16 cellular contexts compared by ENCODE assay signal in the genomic region with DNA sequence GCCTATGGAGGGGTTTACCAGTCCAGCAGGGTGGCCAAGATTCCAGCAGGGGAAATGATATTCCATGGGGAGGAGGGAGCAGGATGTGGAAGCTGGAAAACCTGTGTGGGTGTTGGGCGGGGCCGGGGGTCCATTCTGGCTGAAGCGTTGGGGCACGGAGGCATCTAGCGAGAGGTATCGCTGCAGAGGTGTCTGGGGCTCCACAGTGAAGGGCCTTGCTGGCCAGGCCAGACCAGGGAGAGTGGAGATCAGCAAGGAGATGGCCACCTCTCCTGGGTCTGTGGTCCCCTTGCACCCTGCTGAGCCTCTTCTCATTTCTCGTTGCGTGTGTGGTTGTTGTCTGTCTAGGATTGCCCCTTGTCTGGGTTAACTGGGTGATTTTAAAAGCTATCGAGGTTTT. TPM values are rescaled to one million over a fixed set of nuclear protein-coding genes. Genes with fewer than 3 reads are reported as not detected.
DNase-seq lines count a peak whose midpoint lies in the region; FAIRE-seq and TF ChIP-seq lines count a peak whose summit lies in the region.
"Had no signal": no experiment of that assay in that cellular context is flagged by ENCODE, and none has a peak within 500 bp of the region (broad histone marks: within the 10 kb centered on the region; RNA-seq: fewer than 3 reads in every experiment).

No MANE protein-coding gene starts in this region.

- no peak overlapping the region for H2BK5ac ChIP-seq in trophoblast cell (ENCODE audit: low read depth, low read length, poor library complexity)

- H3K4ac ChIP-seq in trophoblast cell (ENCODE audit: low read depth, low read length), result no peak overlapping the region

- TF ChIP-seq CTCF in C4-2B (conservative IDR thresholded peaks at IDR 0.05) (no peak), VCaP (conservative IDR thresholded peaks at IDR 0.05) (no peak), kidney (IDR thresholded peaks at IDR 0.05; ENCODE audit: borderline replicate concordance, extremely low read depth, insufficient read depth) (no peak)

- peaks cover 11 to 12% of the 10 kb centered on the region in 2 donors for H3K36me3 Mint-ChIP-seq in CD4-positive, alpha-beta memory T cell

- no peak overlapping the region for H3K18ac ChIP-seq in trophoblast cell (ENCODE audit: low read length)

- CTCF ChIA-PET in CD4-positive, alpha-beta memory T cell (lab: Charles Lee; ENCODE audit: partially characterized antibody), result no interaction called here

- H3K4me3 Mint-ChIP-seq in CD4-positive, alpha-beta memory T cell, result peak overlapping the region in 1 of 8 donors; percentile 53
- H3K4me3 Mint-ChIP-seq: CD8-positive, alpha-beta T cell had no signal

- H2AFZ ChIP-seq in trophoblast cell (ENCODE audit: insufficient read depth, low read length, poor library complexity), result no peak overlapping the region

- no peak for FAIRE-seq in kidney (lab: Jason Lieb, UNC)
- FAIRE-seq: TTC549 had no signal

- H3K9me3 ChIP-seq in kidney (ENCODE audit: control insufficient read depth in 1 of 2, low read length in 2 of 2) (no peaks in the 10 kb centered on the region), trophoblast cell (ENCODE audit: insufficient read depth, low read depth, low read length) (peaks cover 2% of the 10 kb centered on the region)
- no peaks in the 10 kb centered on the region for H3K9me3 ChIP-seq in CD4-positive, alpha-beta memory T cell (ENCODE audit: control insufficient read depth in 1 of 2, low read length in 2 of 2)
- H3K9me3 ChIP-seq: tibial artery had no signal

- H3K27me3 Mint-ChIP-seq in CD4-positive, alpha-beta memory T cell, result no peaks in the 10 kb centered on the region
- H3K27me3 Mint-ChIP-seq: naive thymus-derived CD4-positive, alpha-beta T cell had no signal

- peaks cover 0 to 4% (median 0%) of the 10 kb centered on the region in 8 donors for H3K9me3 Mint-ChIP-seq in CD4-positive, alpha-beta memory T cell
- H3K9me3 Mint-ChIP-seq: CD8-positive, alpha-beta T cell had no signal

- H2AK5ac ChIP-seq in trophoblast cell (ENCODE audit: low read length), result no peak overlapping the region

- H3K27ac ChIP-seq in C4-2B (peak overlapping the region; percentile 93), VCaP (peak overlapping the region; percentile 98), kidney (ENCODE audit: low read depth in 2 of 2, low read length in 2 of 2) (peak overlapping the region; percentile 79 to 80), trophoblast cell (ENCODE audit: low read depth, low read length) (no peak overlapping the region)
- H3K27ac ChIP-seq in CD4-positive, alpha-beta memory T cell (ENCODE audit: low read depth, low read length), result no peak overlapping the region
- H3K27ac ChIP-seq: tibial artery had no signal

- H3K36me3 ChIP-seq in kidney (ENCODE audit: control insufficient read depth in 1 of 2, insufficient read depth in 2 of 2, low read length in 2 of 2), result no peaks in the 10 kb centered on the region
- H3K36me3 ChIP-seq in trophoblast cell (ENCODE audit: control insufficient read depth in 1 of 2, insufficient read depth in 2 of 2, low read length in 2 of 2), result no peaks in the 10 kb centered on the region
- no peaks in the 10 kb centered on the region for H3K36me3 ChIP-seq in CD4-positive, alpha-beta memory T cell (ENCODE audit: insufficient read depth, low read length)
- H3K36me3 ChIP-seq: tibial artery had no signal

- H3K23ac ChIP-seq in trophoblast cell (ENCODE audit: low read length), result no peak overlapping the region

- no peaks in the 10 kb centered on the region for H3K79me2 ChIP-seq in trophoblast cell (ENCODE audit: control insufficient read depth, insufficient read depth, low read length, poor library complexity)

- POLR2A ChIA-PET in CD4-positive, alpha-beta memory T cell (lab: Charles Lee; ENCODE audit: partially characterized antibody), result no interaction called here

- H3K4me1 ChIP-seq in kidney (ENCODE audit: control insufficient read depth in 1 of 2, insufficient read depth in 1 of 2, low read depth in 1 of 2, low read length in 2 of 2), result peaks cover 29 to 48% of the 10 kb centered on the region in 2 donors
- peaks cover 0 to 4% of the 10 kb centered on the region in 2 experiments for H3K4me1 ChIP-seq in trophoblast cell (ENCODE audit: control insufficient read depth in 1 of 2, insufficient read depth in 2 of 2, low read length in 2 of 2)
- peaks cover 16% of the 10 kb centered on the region for H3K4me1 ChIP-seq in CD4-positive, alpha-beta memory T cell (ENCODE audit: insufficient read depth, low read length)

- H2BK120ac ChIP-seq in trophoblast cell (ENCODE audit: insufficient read depth, low read length, poor library complexity), result no peak overlapping the region

- peaks cover 36 to 77% (median 49%) of the 10 kb centered on the region in 4 donors for H3K4me1 Mint-ChIP-seq in CD4-positive, alpha-beta memory T cell

- DNase-seq in kidney (no peak), trophoblast cell (no peak), activated T-cell treated with anti-CD3 and anti-CD28 coated beads for 4 hours (no peak)
- no peak for DNase-seq in central memory CD4-positive, alpha-beta T cell
- DNase-seq in activated naive CD4-positive, alpha-beta T cell (lab: John Stamatoyannopoulos, UW), result no peak
- DNase-seq in CD4-positive, alpha-beta memory T cell, result no peak
- DNase-seq: activated CD4-positive, alpha-beta T cell treated with anti-CD3 and anti-CD28 coated beads for 48 hours; activated effector memory CD4-positive, alpha-beta T cell treated with anti-CD3 and anti-CD28 coated beads, Interleukin-2, amount 50 U/mL, for 16 hours; anterior cingulate cortex; CD8-positive, alpha-beta T cell; DND-41; naive thymus-derived CD4-positive, alpha-beta T cell had no signal

- no peak overlapping the region for H4K8ac ChIP-seq in trophoblast cell (ENCODE audit: low read depth, low read length)

- no peak overlapping the region for H2BK12ac ChIP-seq in trophoblast cell (ENCODE audit: low read length)

- H3K9ac ChIP-seq in kidney (ENCODE audit: low read length in 2 of 2) (peak overlapping the region in 1 of 2 donors; percentile 59), trophoblast cell (ENCODE audit: low read length) (no peak overlapping the region)

- no peaks in the 10 kb centered on the region for H3K27me3 ChIP-seq in trophoblast cell (ENCODE audit: insufficient read depth, low read length)
- H3K27me3 ChIP-seq in CD4-positive, alpha-beta memory T cell (ENCODE audit: insufficient read depth, low read length), result no peaks in the 10 kb centered on the region
- H3K27me3 ChIP-seq: tibial artery had no signal

- no CpG with 5 or more reads among the region's 9 CpGs for WGBS in trophoblast cell (ENCODE audit: extremely low coverage, insufficient coverage, insufficient read length)

- no peak overlapping the region for H4K12ac ChIP-seq in trophoblast cell (ENCODE audit: low read depth, low read length)

- H3K14ac ChIP-seq in trophoblast cell (ENCODE audit: low read length), result no peak overlapping the region

- H3K27ac Mint-ChIP-seq in CD4-positive, alpha-beta memory T cell, result peak overlapping the region in 2 of 7 donors; percentile 15 to 57
- H3K27ac Mint-ChIP-seq: CD8-positive, alpha-beta T cell had no signal

- no peak overlapping the region for H4K91ac ChIP-seq in trophoblast cell (ENCODE audit: low read depth, low read length)

- no peaks in the 10 kb centered on the region for H3K79me1 ChIP-seq in trophoblast cell (ENCODE audit: low read length)

- intact Hi-C loops in kidney (cut with DNase I), result no loop called here
- intact Hi-C loops in CD4-positive, alpha-beta memory T cell (cut with micrococcal nuclease), result no loop called here

- no peak overlapping the region for H3K4me2 ChIP-seq in trophoblast cell (ENCODE audit: low read length)

- H3K4me3 ChIP-seq in kidney (ENCODE audit: low read length in 2 of 2), result peak overlapping the region in 1 of 2 donors; percentile 12
- peak overlapping the region; percentile 28 for H3K4me3 ChIP-seq in trophoblast cell (ENCODE audit: low read depth, low read length)
- H3K4me3 ChIP-seq in CD4-positive, alpha-beta memory T cell (ENCODE audit: low read length in 2 of 2), result no peak overlapping the region
- H3K4me3 ChIP-seq: tibial artery had no signal

RNA-seq across cellular contexts. Expression of a gene that starts 6.2 kb away (rescaled TPM):
- total RNA-seq in kidney, result 29.4 TPM
- 44.1 TPM for polyA plus RNA-seq in kidney (ENCODE audit: insufficient read depth, low read depth, low replicate concordance)
- 4.5 TPM in 2 replicates for polyA plus RNA-seq in trophoblast cell (2013)
- 10 to 100 TPM; 69.2 to 70.7 TPM for total RNA-seq in CD4-positive, alpha-beta memory T cell
- polyA plus RNA-seq in CD4-positive, alpha-beta memory T cell, result 10 to 100 TPM; 43.5 to 49.4 TPM

Comparison
In these comparisons a context has a peak if more than half of its experiments do, and no peak if none do; other contexts are left out.
1. H3K27ac ChIP-seq: peak in C4-2B (single experiment), VCaP (single experiment) and kidney (2 of 2); none in trophoblast cell (single experiment) and CD4-positive, alpha-beta memory T cell (single experiment).